ENCODE assay signal across 20 cellular contexts in the genomic region with DNA sequence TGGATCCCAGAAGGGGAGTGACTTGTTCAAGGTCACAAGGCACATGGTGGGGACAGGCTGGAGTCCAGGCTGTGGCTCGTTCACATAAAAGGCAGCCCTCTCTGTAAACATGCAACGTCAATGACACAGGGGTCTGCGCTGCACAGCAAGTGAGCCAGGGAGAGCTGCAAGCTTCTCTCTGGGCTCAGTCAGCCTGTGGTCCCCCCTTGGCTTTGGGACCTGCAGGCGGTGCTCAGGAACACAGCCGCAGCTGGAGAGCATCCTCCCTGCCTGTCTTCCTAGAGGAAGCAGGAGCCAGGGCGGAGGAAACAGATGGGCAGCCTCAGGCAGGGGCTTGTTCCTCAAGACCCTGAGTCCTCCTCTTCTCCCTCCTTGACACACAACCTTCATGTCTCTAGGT.
"Had no signal": no experiment of that assay in that cellular context is flagged by ENCODE, and none has a peak within 500 bp of the region (broad histone marks: within the 10 kb centered on the region; RNA-seq: fewer than 3 reads in every experiment).

No MANE protein-coding gene starts in this region.

- ATAC-seq: activated CD4-positive, alpha-beta T cell treated with anti-CD3 and anti-CD28 coated beads for 36 hours; activated CD8-positive, alpha-beta T cell treated with anti-CD3 and anti-CD28 coated beads, Interleukin-2, amount 10 ng/mL, durations not matched to agents 7 days and 5 days; activated naive CD8-positive, alpha-beta T cell treated with anti-CD3 and anti-CD28 coated beads, Interleukin-2, amount 50 U/mL, for 24 hours; stimulated activated naive B cell treated with anti-CD40 and anti-IgM and Interleukin-4, amounts not matched to agents 10 μg/mL and 1 μg/mL and 100 μg/mL, for 72 hours had no signal

- H3K9me3 Mint-ChIP-seq: activated naive CD4-positive, alpha-beta T cell treated with anti-CD3 and anti-CD28 coated beads, Interleukin-2, amount 10 ng/mL, durations not matched to agents 7 days and 5 days; activated naive CD8-positive, alpha-beta T cell treated with anti-CD3 and anti-CD28 coated beads, Interleukin-2, amount 50 U/mL, for 24 hours; stimulated activated naive B cell treated with anti-CD40 and anti-IgM and Interleukin-4, amounts not matched to agents 10 μg/mL and 1 μg/mL and 100 μg/mL, for 72 hours had no signal

- H3K36me3 ChIP-seq: brain microvascular endothelial cell, esophagus squamous epithelium, ovary, sigmoid colon, thyroid gland, WERI-Rb-1 had no signal

- H3K4me3 ChIP-seq: esophagus squamous epithelium, lung, ovary, sigmoid colon, thyroid gland had no signal

- H3K27ac ChIP-seq: brain microvascular endothelial cell, esophagus squamous epithelium, ovary, sigmoid colon, WERI-Rb-1 had no signal

- H3K4me1 Mint-ChIP-seq: activated CD4-positive, alpha-beta T cell treated with anti-CD3 and anti-CD28 coated beads for 36 hours; activated naive CD4-positive, alpha-beta T cell treated with anti-CD3 and anti-CD28 coated beads, Interleukin-2, amount 10 ng/mL, durations not matched to agents 7 days and 5 days; activated naive CD8-positive, alpha-beta T cell treated with anti-CD3 and anti-CD28 coated beads, Interleukin-2, amount 50 U/mL, for 24 hours; stimulated activated naive B cell treated with anti-CD40 and anti-IgM and Interleukin-4, amounts not matched to agents 10 μg/mL and 1 μg/mL and 100 μg/mL, for 72 hours had no signal

- H3K9me3 ChIP-seq: esophagus squamous epithelium, ovary, sigmoid colon, thyroid gland had no signal

- H3K27ac Mint-ChIP-seq: activated CD4-positive, alpha-beta T cell treated with anti-CD3 and anti-CD28 coated beads for 36 hours; activated CD8-positive, alpha-beta T cell treated with anti-CD3 and anti-CD28 coated beads, Interleukin-2, amount 10 ng/mL, durations not matched to agents 7 days and 5 days; activated naive CD4-positive, alpha-beta T cell treated with anti-CD3 and anti-CD28 coated beads, Interleukin-2, amount 10 ng/mL, durations not matched to agents 7 days and 5 days; activated naive CD8-positive, alpha-beta T cell treated with anti-CD3 and anti-CD28 coated beads, Interleukin-2, amount 50 U/mL, for 24 hours; stimulated activated naive B cell treated with anti-CD40 and anti-IgM and Interleukin-4, amounts not matched to agents 10 μg/mL and 1 μg/mL and 100 μg/mL, for 72 hours had no signal

- H3K36me3 Mint-ChIP-seq: activated naive CD4-positive, alpha-beta T cell treated with anti-CD3 and anti-CD28 coated beads, Interleukin-2, amount 10 ng/mL, durations not matched to agents 7 days and 5 days; stimulated activated naive B cell treated with anti-CD40 and anti-IgM and Interleukin-4, amounts not matched to agents 10 μg/mL and 1 μg/mL and 100 μg/mL, for 72 hours had no signal

- H3K27me3 ChIP-seq: brain microvascular endothelial cell, esophagus squamous epithelium, ovary, sigmoid colon, thyroid gland had no signal

- H3K27me3 Mint-ChIP-seq: activated CD4-positive, alpha-beta T cell treated with anti-CD3 and anti-CD28 coated beads for 36 hours; activated naive CD8-positive, alpha-beta T cell treated with anti-CD3 and anti-CD28 coated beads, Interleukin-2, amount 50 U/mL, for 24 hours; stimulated activated naive B cell treated with anti-CD40 and anti-IgM and Interleukin-4, amounts not matched to agents 10 μg/mL and 1 μg/mL and 100 μg/mL, for 72 hours had no signal

- DNase-seq: activated CD4-positive, alpha-beta T cell treated with anti-CD3 and anti-CD28 coated beads for 36 hours; activated CD8-positive, alpha-beta T cell treated with anti-CD3 and anti-CD28 coated beads, Interleukin-2, amount 10 ng/mL, durations not matched to agents 7 days and 5 days; activated effector memory CD4-positive, alpha-beta T cell treated with Interleukin-2 at 50 U/mL for 16 hours; activated naive CD4-positive, alpha-beta T cell treated with anti-CD3 and anti-CD28 coated beads, Interleukin-2, amount 10 ng/mL, durations not matched to agents 7 days and 5 days; activated naive CD8-positive, alpha-beta T cell treated with anti-CD3 and anti-CD28 coated beads, Interleukin-2, amount 50 U/mL, for 24 hours; activated T-cell treated with anti-CD3 and anti-CD28 coated beads, Interleukin-2, amount 50 U/mL, for 48 hours; anterior cingulate cortex; brain microvascular endothelial cell; effector CD8-positive, alpha-beta T cell; esophagus squamous epithelium; hypothalamus; midbrain; ovary; sigmoid colon; stimulated activated naive B cell treated with anti-CD40 and anti-IgM and Interleukin-4, amounts not matched to agents 10 μg/mL and 1 μg/mL and 100 μg/mL, for 72 hours; SW 1271; T-helper 2 cell; thyroid gland; WERI-Rb-1 had no signal

- H3K4me3 Mint-ChIP-seq: activated CD4-positive, alpha-beta T cell treated with anti-CD3 and anti-CD28 coated beads for 36 hours; activated CD8-positive, alpha-beta T cell treated with anti-CD3 and anti-CD28 coated beads, Interleukin-2, amount 10 ng/mL, durations not matched to agents 7 days and 5 days; activated naive CD4-positive, alpha-beta T cell treated with anti-CD3 and anti-CD28 coated beads, Interleukin-2, amount 10 ng/mL, durations not matched to agents 7 days and 5 days; activated naive CD8-positive, alpha-beta T cell treated with anti-CD3 and anti-CD28 coated beads, Interleukin-2, amount 50 U/mL, for 24 hours; stimulated activated naive B cell treated with anti-CD40 and anti-IgM and Interleukin-4, amounts not matched to agents 10 μg/mL and 1 μg/mL and 100 μg/mL, for 72 hours had no signal
